In genomic region chr1:233647083-233647482, GRCh38 we compare ENCODE assay signal across 14 cellular contexts.
"Had no signal": no experiment of that assay in that cellular context is flagged by ENCODE, and none has a peak within 500 bp of the region (broad histone marks: within the 10 kb centered on the region; RNA-seq: fewer than 3 reads in every experiment).

No MANE protein-coding gene starts in this region.

- DNase-seq: activated CD4-positive, alpha-beta T cell treated with anti-CD3 and anti-CD28 coated beads, Interleukin-2, amount 50 U/mL, for 48 hours; activated naive CD4-positive, alpha-beta T cell treated with anti-CD3 and anti-CD28 coated beads for 36 hours; central memory CD4-positive, alpha-beta T cell; colonic mucosa; effector CD4-positive, alpha-beta T cell; heart right ventricle; left lung; mucosa of descending colon; naive thymus-derived CD4-positive, alpha-beta T cell; retina; stimulated activated CD4-positive, alpha-beta T cell treated with anti-CD3 and anti-CD28 coated beads, Interleukin-2, amount 100 ng/mL, for 48 hours; thyroid gland had no signal

- ATAC-seq: gastroesophageal sphincter; heart right ventricle; left lung; mucosa of descending colon; naive thymus-derived CD4-positive, alpha-beta T cell; stimulated activated memory B cell treated with anti-CD40 and anti-IgM and Interleukin-4, amounts not matched to agents 10 μg/mL and 1 μg/mL and 100 μg/mL, for 72 hours had no signal
